In genomic region chr6:108492131-108492766, GRCh38 we compare ENCODE assay signal across 9 cellular contexts.
A peak's percentile ranks its signal among the peaks of the same experiment; 100 is the strongest.
DNase-seq lines count a peak whose midpoint lies in the region; ATAC-seq and TF ChIP-seq lines count a peak whose summit lies in the region.
"Had no signal": no experiment of that assay in that cellular context is flagged by ENCODE, and none has a peak within 500 bp of the region (broad histone marks: within the 10 kb centered on the region; RNA-seq: fewer than 3 reads in every experiment).

No MANE protein-coding gene starts in this region.

- intact Hi-C loops in breast epithelium (cut with DNase I; ENCODE audit: low total_unique reads) (no loop called here), lower lobe of right lung (cut with DNase I) (loop anchor here (10.0 kb wide), 1 partner anchor 377 kb away; no protein-coding TSS in a partner anchor)

- POLR2A ChIA-PET in AG04449 (lab: Yijun Ruan, JAX), result no interaction called here

- H3K27ac ChIP-seq in breast epithelium (no peak overlapping the region), lower lobe of right lung (no peak overlapping the region)
- H3K27ac ChIP-seq: epithelial cell of prostate had no signal

- TF ChIP-seq CTCF in AG04449 (IDR thresholded peaks at IDR 0.05; ENCODE audit: insufficient read depth, low read length, missing control alignments) (peak; percentile 52), GM12865 (IDR thresholded peaks at IDR 0.05; ENCODE audit: insufficient read depth, low read depth, low read length, missing control alignments) (peak; percentile 47), breast epithelium (IDR thresholded peaks at IDR 0.05) (peak in 2 of 3 donors; percentile 46 to 47), lower lobe of right lung (IDR thresholded peaks at IDR 0.05) (peak; percentile 67)

- H3K9me3 ChIP-seq in breast epithelium (no peaks in the 10 kb centered on the region), lower lobe of right lung (no peaks in the 10 kb centered on the region)

- H3K27me3 ChIP-seq in breast epithelium (no peaks in the 10 kb centered on the region), lower lobe of right lung (ENCODE audit: low read depth) (no peaks in the 10 kb centered on the region)

- H3K4me1 ChIP-seq in breast epithelium (no peaks in the 10 kb centered on the region), lower lobe of right lung (no peaks in the 10 kb centered on the region)

- peak; percentile 64 to 68 for ATAC-seq in lower lobe of right lung
- ATAC-seq in HG03520 (IDR thresholded peaks at IDR 0.05; ENCODE audit: unreplicated experiment), result no peak

- DNase-seq in AG04449 (ENCODE audit: low read depth, low spot score) (no peak), GM12865 (ENCODE audit: low read depth) (peak; percentile 40), NCI-H345 treated with DMSO at 0.1 percent for 48 hours (lab: John Stamatoyannopoulos, UW; ENCODE audit: unreplicated experiment) (peak; percentile 5), breast epithelium (ENCODE audit: low spot score in 2 of 2) (no peak), lower lobe of right lung (no peak), ecto neural progenitor cell (ENCODE audit: low spot score) (no peak), cerebellar nuclear complex (lab: John Stamatoyannopoulos, UW) (no peak)

- TF ChIP-seq POLR2A in breast epithelium (IDR thresholded peaks at IDR 0.05), result no peak

- no peaks in the 10 kb centered on the region for H3K36me3 ChIP-seq in breast epithelium
- no peaks in the 10 kb centered on the region for H3K36me3 ChIP-seq in lower lobe of right lung

- CTCF ChIA-PET in AG04449 (lab: Yijun Ruan, JAX), result interaction anchor here (0.6 to 5.3 kb wide), 60 partner anchors 9 to 594 kb away, joined by 3 to 73 read pairs (median 4); partner anchors contain the start of genes OSTM1 and SNX3

- H3K4me3 ChIP-seq in AG04449 (ENCODE audit: low read depth, low read length) (no peak overlapping the region), GM12865 (ENCODE audit: low read depth, low read length) (no peak overlapping the region), breast epithelium (no peak overlapping the region), lower lobe of right lung (no peak overlapping the region)

Comparison
In these comparisons a context has a peak if more than half of its experiments do, and no peak if none do; other contexts are left out.
1. DNase-seq: peak in GM12865 (single experiment) and NCI-H345 treated with DMSO at 0.1 percent for 48 hours (single experiment); none in AG04449 (single experiment), breast epithelium (0 of 2), lower lobe of right lung (single experiment), ecto neural progenitor cell (single experiment) and cerebellar nuclear complex (0 of 2).
2. Peak in every context shown above with its lines, with median percentiles within 50 percentile points of each other: CTCF ChIP-seq.